ENCODE assay signal across 11 cellular contexts in the genomic region with DNA sequence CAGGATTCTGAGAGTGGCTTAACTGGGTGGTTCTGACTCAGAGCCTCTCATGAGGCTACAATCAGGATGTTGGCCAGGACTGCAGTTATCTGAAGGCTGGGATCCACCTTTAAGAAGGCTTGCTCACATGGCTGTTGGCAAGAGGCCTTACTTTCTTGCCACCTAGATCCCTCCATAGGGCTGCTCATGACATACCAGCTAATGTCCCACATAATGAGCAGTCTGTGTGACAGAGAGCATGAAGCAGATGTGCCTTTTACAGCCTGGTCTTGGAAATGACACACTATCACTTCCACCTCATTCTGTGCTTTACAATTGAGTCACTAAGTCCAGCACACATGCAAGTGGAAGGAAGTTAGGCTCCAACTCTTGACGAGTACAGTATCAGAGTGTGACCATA. TPM values are rescaled to one million over a fixed set of nuclear protein-coding genes. Genes with fewer than 3 reads are reported as not detected.
DNase-seq lines count a peak whose midpoint lies in the region; ATAC-seq and TF ChIP-seq lines count a peak whose summit lies in the region.
"Had no signal": no experiment of that assay in that cellular context is flagged by ENCODE, and none has a peak within 500 bp of the region (broad histone marks: within the 10 kb centered on the region; RNA-seq: fewer than 3 reads in every experiment).

No MANE protein-coding gene starts in this region.

- H3K4me1 Mint-ChIP-seq in activated T-helper 2 cell treated with anti-CD3 and anti-CD28 coated beads, Interferon-gamma antibody, Interleukin-2, Interleukin-4, amounts not matched to agents 10 μg/mL and 5 μg/mL and 100 μg/mL, durations not matched to agents 14 hours and 24 hours and 36 hours (ENCODE audit: low read depth) = peaks cover 6% of the 10 kb centered on the region

- H3K4me3 ChIP-seq in ACC112 (ENCODE audit: low read depth, low read length) = no peak overlapping the region
- H3K4me3 ChIP-seq in H7 (ENCODE audit: insufficient read depth, low read depth, low read length) = no peak overlapping the region
- no peak overlapping the region for H3K4me3 ChIP-seq in hepatocyte
- H3K4me3 ChIP-seq: cardiac muscle cell had no signal

- H3K27ac ChIP-seq in ACC112 (ENCODE audit: low read depth, low read length) = peak overlapping the region; percentile 73
- no peak overlapping the region for H3K27ac ChIP-seq in hepatocyte
- H3K27ac ChIP-seq: cardiac muscle cell, VCaP had no signal

- peak overlapping the region; percentile 77 for H3K27ac Mint-ChIP-seq in activated T-helper 2 cell treated with anti-CD3 and anti-CD28 coated beads, Interferon-gamma antibody, Interleukin-2, Interleukin-4, amounts not matched to agents 10 μg/mL and 5 μg/mL and 100 μg/mL, durations not matched to agents 14 hours and 24 hours and 36 hours
- H3K27ac Mint-ChIP-seq: CD4-positive, CD25-positive, alpha-beta regulatory T cell had no signal

- H3K9me3 Mint-ChIP-seq in activated T-helper 2 cell treated with anti-CD3 and anti-CD28 coated beads, Interferon-gamma antibody, Interleukin-2, Interleukin-4, amounts not matched to agents 10 μg/mL and 5 μg/mL and 100 μg/mL, durations not matched to agents 14 hours and 24 hours and 36 hours = no peaks in the 10 kb centered on the region
- H3K9me3 Mint-ChIP-seq: CD4-positive, CD25-positive, alpha-beta regulatory T cell had no signal

- H3K4me1 ChIP-seq in ACC112 (ENCODE audit: control insufficient read depth, insufficient read depth, low read length, unreplicated experiment) (peaks cover 7% of the 10 kb centered on the region), hepatocyte (ENCODE audit: insufficient read depth) (no peaks in the 10 kb centered on the region)

- H3K36me3 Mint-ChIP-seq in activated T-helper 2 cell treated with anti-CD3 and anti-CD28 coated beads, Interferon-gamma antibody, Interleukin-2, Interleukin-4, amounts not matched to agents 10 μg/mL and 5 μg/mL and 100 μg/mL, durations not matched to agents 14 hours and 24 hours and 36 hours (ENCODE audit: low read depth) = peaks cover 3% of the 10 kb centered on the region
- H3K36me3 Mint-ChIP-seq: CD4-positive, CD25-positive, alpha-beta regulatory T cell had no signal

- no peaks in the 10 kb centered on the region for H3K9me2 ChIP-seq in hepatocyte (replicated peaks; ENCODE audit: insufficient read depth)

- WGBS in hepatocyte (ENCODE audit: low lambda C conversion rate, missing lambda C conversion rate) = 93% methylated on average over 1 of the region's 1 CpG

- no peak for TF ChIP-seq CTCF in hepatocyte (IDR thresholded peaks at IDR 0.05; ENCODE audit: poor library complexity)

- H3K4me3 Mint-ChIP-seq in activated T-helper 2 cell treated with anti-CD3 and anti-CD28 coated beads, Interferon-gamma antibody, Interleukin-2, Interleukin-4, amounts not matched to agents 10 μg/mL and 5 μg/mL and 100 μg/mL, durations not matched to agents 14 hours and 24 hours and 36 hours (ENCODE audit: low read depth) = no peak overlapping the region
- H3K4me3 Mint-ChIP-seq: CD4-positive, CD25-positive, alpha-beta regulatory T cell had no signal

- H3K27me3 ChIP-seq in ACC112 (ENCODE audit: insufficient read depth, low read length) = no peaks in the 10 kb centered on the region
- no peaks in the 10 kb centered on the region for H3K27me3 ChIP-seq in H7 (ENCODE audit: control insufficient read depth, insufficient read depth, low read length)
- H3K27me3 ChIP-seq in hepatocyte = no peaks in the 10 kb centered on the region
- H3K27me3 ChIP-seq: cardiac muscle cell had no signal

- H3K36me3 ChIP-seq in ACC112 (ENCODE audit: insufficient read depth, low read length) (peaks cover under 1% of the 10 kb centered on the region; the same call in 1 of the 2 replicates), H7 (replicated peaks; ENCODE audit: control insufficient read depth, insufficient read depth, low read length) (no peaks in the 10 kb centered on the region; the same call in 1 of the 2 replicates), hepatocyte (replicated peaks; ENCODE audit: insufficient read depth, low read depth) (no peaks in the 10 kb centered on the region)
- H3K36me3 ChIP-seq: cardiac muscle cell had no signal

- no peaks in the 10 kb centered on the region for H4K20me1 ChIP-seq in hepatocyte (ENCODE audit: insufficient read depth, poor library complexity, severe bottlenecking)

- H3K79me2 ChIP-seq in ACC112 (ENCODE audit: control insufficient read depth, insufficient read depth, low read length, unreplicated experiment) (peaks cover 2% of the 10 kb centered on the region), hepatocyte (peaks cover 1% of the 10 kb centered on the region)

- ATAC-seq in GM18511 (IDR thresholded peaks at IDR 0.05; ENCODE audit: unreplicated experiment) (peak; percentile 30), HG03432 (IDR thresholded peaks at IDR 0.05; ENCODE audit: unreplicated experiment) (peak; percentile 42)

- no peak overlapping the region for H2AFZ ChIP-seq in ACC112 (ENCODE audit: low read length, unreplicated experiment)
- no peak overlapping the region for H2AFZ ChIP-seq in hepatocyte

- no peaks in the 10 kb centered on the region for H3K27me3 Mint-ChIP-seq in activated T-helper 2 cell treated with anti-CD3 and anti-CD28 coated beads, Interferon-gamma antibody, Interleukin-2, Interleukin-4, amounts not matched to agents 10 μg/mL and 5 μg/mL and 100 μg/mL, durations not matched to agents 14 hours and 24 hours and 36 hours (ENCODE audit: low read depth)
- H3K27me3 Mint-ChIP-seq: CD4-positive, CD25-positive, alpha-beta regulatory T cell had no signal

- H3K4me2 ChIP-seq in hepatocyte = no peak overlapping the region

- no peaks in the 10 kb centered on the region for H3K9me3 ChIP-seq in hepatocyte (ENCODE audit: low read depth)

- intact Hi-C loops in activated T-helper 2 cell treated with anti-CD3 and anti-CD28 coated beads, Interferon-gamma antibody, Interleukin-2, Interleukin-4, amounts not matched to agents 10 μg/mL and 5 μg/mL and 100 μg/mL, durations not matched to agents 14 hours and 24 hours and 36 hours (cut with micrococcal nuclease) = loop anchor here (1.0 to 5.0 kb wide), 3 partner anchors 27 to 93 kb away; partner anchors contain the start of genes EBP, FTSJ1 and WDR13

- no peak for DNase-seq in activated T-helper 2 cell treated with anti-CD3 and anti-CD28 coated beads, Interferon-gamma antibody, Interleukin-2, Interleukin-4, amounts not matched to agents 10 μg/mL and 5 μg/mL and 100 μg/mL, durations not matched to agents 14 hours and 24 hours and 36 hours (ENCODE audit: low spot score)
- DNase-seq in NCI-H2107 treated with DMSO at 0.1 percent for 48 hours (lab: John Stamatoyannopoulos, UW; ENCODE audit: unreplicated experiment) (no peak), H7 (no peak), retina (no peak), hepatocyte (ENCODE audit: low spot score) (no peak)

RNA-seq across cellular contexts. Expression of gene RBM3, which starts 4.3 kb away (rescaled TPM):
- 345 and 346 TPM in 2 replicates for total RNA-seq in activated T-helper 2 cell treated with anti-CD3 and anti-CD28 coated beads, Interferon-gamma antibody, Interleukin-2, Interleukin-4, amounts not matched to agents 10 μg/mL and 5 μg/mL and 100 μg/mL, durations not matched to agents 14 hours and 24 hours and 36 hours
- total RNA-seq in H7 (2014; rRNA removed; shearing (Covaris generic)) = 112 and 116 TPM in 2 replicates
- 98.6 and 135 TPM in 2 replicates for total RNA-seq in hepatocyte
- polyA plus RNA-seq in hepatocyte = 64.8 and 102 TPM in 2 replicates

RNA-seq across cellular contexts. Expression of gene WDR13, which starts 27.3 kb away (rescaled TPM):
- 43.4 and 44.7 TPM in 2 replicates for total RNA-seq in activated T-helper 2 cell treated with anti-CD3 and anti-CD28 coated beads, Interferon-gamma antibody, Interleukin-2, Interleukin-4, amounts not matched to agents 10 μg/mL and 5 μg/mL and 100 μg/mL, durations not matched to agents 14 hours and 24 hours and 36 hours
- 24.3 and 55.1 TPM in 2 replicates for total RNA-seq in H7 (2014; rRNA removed; shearing (Covaris generic))
- total RNA-seq in hepatocyte = 76.9 and 117 TPM in 2 replicates
- 158 and 167 TPM in 2 replicates for polyA plus RNA-seq in hepatocyte

RNA-seq across cellular contexts. Expression of gene TBC1D25, which starts 30.4 kb away (rescaled TPM):
- 16.0 and 18.3 TPM in 2 replicates for total RNA-seq in activated T-helper 2 cell treated with anti-CD3 and anti-CD28 coated beads, Interferon-gamma antibody, Interleukin-2, Interleukin-4, amounts not matched to agents 10 μg/mL and 5 μg/mL and 100 μg/mL, durations not matched to agents 14 hours and 24 hours and 36 hours
- 4.0 and 6.5 TPM in 2 replicates for total RNA-seq in H7 (2014; rRNA removed; shearing (Covaris generic))
- 3.0 and 4.5 TPM in 2 replicates for total RNA-seq in hepatocyte
- 11.0 and 11.2 TPM in 2 replicates for polyA plus RNA-seq in hepatocyte

RNA-seq across cellular contexts. Expression of gene EBP, which starts 48.4 kb away (rescaled TPM):
- 209 and 212 TPM in 2 replicates for total RNA-seq in activated T-helper 2 cell treated with anti-CD3 and anti-CD28 coated beads, Interferon-gamma antibody, Interleukin-2, Interleukin-4, amounts not matched to agents 10 μg/mL and 5 μg/mL and 100 μg/mL, durations not matched to agents 14 hours and 24 hours and 36 hours
- 158 and 159 TPM in 2 replicates for total RNA-seq in H7 (2014; rRNA removed; shearing (Covaris generic))
- 225 and 235 TPM in 2 replicates for total RNA-seq in hepatocyte
- polyA plus RNA-seq in hepatocyte = 286 and 390 TPM in 2 replicates
